Comparison of ENCODE assay signal across 10 cellular contexts in the genomic region with DNA sequence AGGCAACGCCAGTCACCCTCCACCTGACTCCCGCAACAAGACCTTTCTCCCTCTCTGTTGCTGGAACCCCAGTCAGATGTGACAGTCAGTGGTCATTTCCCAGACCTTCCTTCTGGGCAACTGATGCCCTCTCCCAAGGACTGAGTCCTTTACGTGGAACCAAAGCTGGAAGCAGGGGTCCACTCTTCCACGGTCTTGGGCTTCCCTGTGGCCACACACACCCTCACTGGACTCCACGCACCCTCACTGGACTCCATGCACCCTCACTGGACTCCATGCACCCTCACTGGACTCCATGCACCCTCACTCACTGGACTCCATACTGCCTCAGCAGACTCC. TPM values are rescaled to one million over a fixed set of nuclear protein-coding genes. Genes with fewer than 3 reads are reported as not detected.
DNase-seq lines count a peak whose midpoint lies in the region; ATAC-seq and TF ChIP-seq lines count a peak whose summit lies in the region.
"Had no signal": no experiment of that assay in that cellular context is flagged by ENCODE, and none has a peak within 500 bp of the region (broad histone marks: within the 10 kb centered on the region; RNA-seq: fewer than 3 reads in every experiment).

No MANE protein-coding gene starts in this region.

- TF ChIP-seq CTCF in activated CD8-positive, alpha-beta T cell treated with anti-CD3 and anti-CD28 coated beads for 36 hours (IDR thresholded peaks at IDR 0.05), result peak; percentile 18
- peak; percentile 61; the same call in 1 of the 2 replicates for TF ChIP-seq CTCF in PC-9 (conservative IDR thresholded peaks at IDR 0.05)
- TF ChIP-seq CTCF in fibroblast of lung (conservative IDR thresholded peaks at IDR 0.05 in 1 of 2, IDR thresholded peaks at IDR 0.05 in 1 of 2; ENCODE audit: low read depth in 1 of 2, low read length in 2 of 2), result no peak
- no peak for TF ChIP-seq CTCF in upper lobe of right lung (IDR thresholded peaks at IDR 0.05)

- H3K9me2 ChIP-seq in PC-9 (ENCODE audit: insufficient read depth), result no peaks in the 10 kb centered on the region

- H3K79me2 ChIP-seq in PC-9 (ENCODE audit: low read depth), result peaks cover 28% of the 10 kb centered on the region
- H3K79me2 ChIP-seq in fibroblast of lung (ENCODE audit: control insufficient read depth, insufficient read depth, low read length), result peaks cover 23% of the 10 kb centered on the region

- no TSS peak for BruUV-seq in PC-9 (replicated peaks; lab: Mats Ljungman, UMichigan)

- peaks cover 54% of the 10 kb centered on the region for H3F3A ChIP-seq in PC-9 (ENCODE audit: insufficient read depth, low read depth)

- H3K4me1 ChIP-seq in PC-9 (replicated peaks; ENCODE audit: insufficient read depth) (peaks cover 30% of the 10 kb centered on the region), fibroblast of lung (ENCODE audit: control insufficient read depth, extremely low read depth, insufficient read depth, low read length) (peaks cover 31% of the 10 kb centered on the region), upper lobe of right lung (peaks cover 30% of the 10 kb centered on the region)

- POLR2A ChIA-PET in activated CD8-positive, alpha-beta T cell treated with anti-CD3 and anti-CD28 coated beads for 36 hours (lab: Charles Lee), result interaction anchor here (1.3 to 7.5 kb wide), 8 partner anchors 9 to 252 kb away, joined by 3 to 82 read pairs (median 13); a partner anchor contains a TSS
- POLR2A ChIA-PET in activated CD8-positive, alpha-beta T cell treated with anti-CD3 and anti-CD28 coated beads, Interleukin-2, amount 10 ng/mL, durations not matched to agents 7 days and 5 days (lab: Charles Lee), result interaction anchor here (0.6 to 6.6 kb wide), 5 partner anchors 9 to 103 kb away, joined by 3 to 75 read pairs (median 8); no protein-coding TSS in a partner anchor
- POLR2A ChIA-PET in PC-9 (lab: Charles Lee; ENCODE audit: unreplicated experiment), result interaction anchor here (1.9 kb wide), 1 partner anchor 38 kb away, joined by 12 read pairs; no protein-coding TSS in a partner anchor

- H3K36me3 ChIP-seq in PC-9 (ENCODE audit: low read depth), result peaks cover 18% of the 10 kb centered on the region
- H3K36me3 ChIP-seq in fibroblast of lung (ENCODE audit: control insufficient read depth, insufficient read depth, low read length), result peaks cover 5% of the 10 kb centered on the region
- peaks cover 22% of the 10 kb centered on the region for H3K36me3 ChIP-seq in upper lobe of right lung

- no peaks in the 10 kb centered on the region for H3K27me3 Mint-ChIP-seq in activated CD8-positive, alpha-beta T cell treated with anti-CD3 and anti-CD28 coated beads for 36 hours
- peaks cover 1% of the 10 kb centered on the region for H3K27me3 Mint-ChIP-seq in activated CD8-positive, alpha-beta T cell treated with anti-CD3 and anti-CD28 coated beads, Interleukin-2, amount 10 ng/mL, durations not matched to agents 7 days and 5 days (ENCODE audit: low read depth)

- CTCF ChIA-PET in activated CD8-positive, alpha-beta T cell treated with anti-CD3 and anti-CD28 coated beads for 36 hours (lab: Charles Lee), result interaction anchor here (0.7 to 8.9 kb wide), 27 partner anchors 9 to 233 kb away, joined by 3 to 385 read pairs (median 6); no protein-coding TSS in a partner anchor
- CTCF ChIA-PET in activated CD8-positive, alpha-beta T cell treated with anti-CD3 and anti-CD28 coated beads, Interleukin-2, amount 10 ng/mL, durations not matched to agents 7 days and 5 days (lab: Charles Lee), result interaction anchor here (0.7 to 9.6 kb wide), 20 partner anchors 10 to 1207 kb away, joined by 3 to 648 read pairs (median 8); a partner anchor contains a TSS
- CTCF ChIA-PET in PC-9 (lab: Charles Lee), result interaction anchor here (0.6 to 3.2 kb wide), 6 partner anchors 35 to 102 kb away, joined by 3 to 32 read pairs (median 8); no protein-coding TSS in a partner anchor

- no peak overlapping the region for H3K9ac ChIP-seq in fibroblast of lung (ENCODE audit: insufficient read depth, low read length)
- H3K9ac ChIP-seq: KMS-11 had no signal

- H4K20me1 ChIP-seq in PC-9 (ENCODE audit: insufficient read depth) (peaks cover 34% of the 10 kb centered on the region), fibroblast of lung (ENCODE audit: control insufficient read depth, extremely low read depth, insufficient read depth, low read length) (no peaks in the 10 kb centered on the region)

- no peak overlapping the region for H2AFZ ChIP-seq in PC-9
- H2AFZ ChIP-seq in fibroblast of lung (ENCODE audit: low read length), result no peak overlapping the region

- H3K9me3 Mint-ChIP-seq in activated CD8-positive, alpha-beta T cell treated with anti-CD3 and anti-CD28 coated beads for 36 hours, result no peaks in the 10 kb centered on the region
- no peaks in the 10 kb centered on the region for H3K9me3 Mint-ChIP-seq in activated CD8-positive, alpha-beta T cell treated with anti-CD3 and anti-CD28 coated beads, Interleukin-2, amount 10 ng/mL, durations not matched to agents 7 days and 5 days (ENCODE audit: insufficient read depth)

- H3K4me2 ChIP-seq in PC-9 (no peak overlapping the region), fibroblast of lung (ENCODE audit: extremely low read depth, insufficient read depth, low read length) (no peak overlapping the region)
- H3K4me2 ChIP-seq: KMS-11 had no signal

- H3K4me3 ChIP-seq in PC-9 (no peak overlapping the region), fibroblast of lung (replicated peaks in 1 of 4; ENCODE audit: control extremely low read depth in 1 of 4, insufficient read depth in 1 of 4, low read depth in 3 of 4, low read length in 4 of 4) (no peak overlapping the region), upper lobe of right lung (no peak overlapping the region)

- H3K36me3 Mint-ChIP-seq in activated CD8-positive, alpha-beta T cell treated with anti-CD3 and anti-CD28 coated beads for 36 hours (ENCODE audit: low read depth), result peaks cover 29% of the 10 kb centered on the region
- H3K36me3 Mint-ChIP-seq in activated CD8-positive, alpha-beta T cell treated with anti-CD3 and anti-CD28 coated beads, Interleukin-2, amount 10 ng/mL, durations not matched to agents 7 days and 5 days (ENCODE audit: low read depth), result peaks cover 35% of the 10 kb centered on the region

- no peak for ATAC-seq in activated CD8-positive, alpha-beta T cell treated with anti-CD3 and anti-CD28 coated beads for 36 hours
- no peak for ATAC-seq in activated CD8-positive, alpha-beta T cell treated with anti-CD3 and anti-CD28 coated beads, Interleukin-2, amount 10 ng/mL, durations not matched to agents 7 days and 5 days
- ATAC-seq in HG03460 (IDR thresholded peaks at IDR 0.05; ENCODE audit: unreplicated experiment) (no peak), upper lobe of right lung (no peak)

- peaks cover 35% of the 10 kb centered on the region for H3K4me1 Mint-ChIP-seq in activated CD8-positive, alpha-beta T cell treated with anti-CD3 and anti-CD28 coated beads for 36 hours (ENCODE audit: low read depth)
- peaks cover 35% of the 10 kb centered on the region for H3K4me1 Mint-ChIP-seq in activated CD8-positive, alpha-beta T cell treated with anti-CD3 and anti-CD28 coated beads, Interleukin-2, amount 10 ng/mL, durations not matched to agents 7 days and 5 days (ENCODE audit: low read depth)

- no peak overlapping the region for H3K27ac Mint-ChIP-seq in activated CD8-positive, alpha-beta T cell treated with anti-CD3 and anti-CD28 coated beads for 36 hours
- no peak overlapping the region for H3K27ac Mint-ChIP-seq in activated CD8-positive, alpha-beta T cell treated with anti-CD3 and anti-CD28 coated beads, Interleukin-2, amount 10 ng/mL, durations not matched to agents 7 days and 5 days

- intact Hi-C loops in activated CD8-positive, alpha-beta T cell treated with anti-CD3 and anti-CD28 coated beads for 36 hours (cut with micrococcal nuclease), result loop anchor here (1.0 to 2.0 kb wide), 2 partner anchors 38 to 103 kb away; no protein-coding TSS in a partner anchor
- intact Hi-C loops in PC-9 (cut with micrococcal nuclease; ENCODE audit: unreplicated experiment), result loop anchor here (1.0 to 10.0 kb wide), 4 partner anchors 38 to 251 kb away; a partner anchor contains a TSS
- intact Hi-C loops in upper lobe of right lung (cut with DNase I), result no loop called here

- H3K9me3 ChIP-seq in PC-9 (ENCODE audit: insufficient read depth, low read depth), result no peaks in the 10 kb centered on the region
- no peaks in the 10 kb centered on the region for H3K9me3 ChIP-seq in fibroblast of lung (ENCODE audit: control insufficient read depth, insufficient read depth, low read depth, low read length)
- no peaks in the 10 kb centered on the region for H3K9me3 ChIP-seq in upper lobe of right lung

- H3K27me3 ChIP-seq in PC-9 (ENCODE audit: insufficient read depth, low read depth) (no peaks in the 10 kb centered on the region), fibroblast of lung (ENCODE audit: control insufficient read depth, insufficient read depth, low read length) (no peaks in the 10 kb centered on the region), upper lobe of right lung (no peaks in the 10 kb centered on the region)

- no peak for DNase-seq in activated CD8-positive, alpha-beta T cell treated with anti-CD3 and anti-CD28 coated beads for 36 hours
- no peak for DNase-seq in activated CD8-positive, alpha-beta T cell treated with anti-CD3 and anti-CD28 coated beads, Interleukin-2, amount 10 ng/mL, durations not matched to agents 7 days and 5 days
- DNase-seq in PC-9, result no peak
- DNase-seq in fibroblast of lung (ENCODE audit: low read depth in 2 of 2), result no peak
- no peak for DNase-seq in upper lobe of right lung
- no peak for DNase-seq in activated CD4-positive, CD25-positive, alpha-beta regulatory T cell treated with anti-CD3 and anti-CD28 coated beads, Interleukin-2, amount 50 U/mL, for 72 hours
- DNase-seq: NCI-H2081 treated with DMSO at 0.1 percent for 48 hours had no signal

- H3K27ac ChIP-seq in PC-9 (no peak overlapping the region), fibroblast of lung (ENCODE audit: insufficient read depth, low read length) (peak overlapping the region; percentile 58), temporal lobe (ENCODE audit: low read depth, low read length) (peak overlapping the region; percentile 27), upper lobe of right lung (no peak overlapping the region)

- H3K4me3 Mint-ChIP-seq in activated CD8-positive, alpha-beta T cell treated with anti-CD3 and anti-CD28 coated beads for 36 hours, result no peak overlapping the region
- H3K4me3 Mint-ChIP-seq in activated CD8-positive, alpha-beta T cell treated with anti-CD3 and anti-CD28 coated beads, Interleukin-2, amount 10 ng/mL, durations not matched to agents 7 days and 5 days, result no peak overlapping the region

RNA-seq across cellular contexts. Expression of a gene that starts 7.1 kb away (rescaled TPM):
- 1,000 to 10,000 TPM; 2,463 to 2,468 TPM for total RNA-seq in activated CD8-positive, alpha-beta T cell treated with anti-CD3 and anti-CD28 coated beads for 36 hours
- total RNA-seq in activated CD8-positive, alpha-beta T cell treated with anti-CD3 and anti-CD28 coated beads, Interleukin-2, amount 10 ng/mL, durations not matched to agents 7 days and 5 days, result 1,000 to 10,000 TPM; 1,769 to 1,842 TPM
- total RNA-seq in PC-9 (2021), result 1,200 and 1,260 TPM in 2 replicates
- 481 and 664 TPM in 2 replicates for total RNA-seq in fibroblast of lung
- polyA plus RNA-seq in fibroblast of lung, result 650 and 1,032 TPM in 2 replicates
- polyA plus RNA-seq in fibroblast of lung (2012), result 819 and 1,107 TPM in 2 replicates
- 34.8 and 35.0 TPM in 2 replicates for polyA minus RNA-seq in fibroblast of lung (ENCODE audit: low replicate concordance)
- total RNA-seq in temporal lobe, result 458 TPM
- 744 TPM for total RNA-seq in upper lobe of right lung

Comparison
In these comparisons a context has a peak if more than half of its experiments do, and no peak if none do; other contexts are left out.
1. CTCF ChIP-seq: peak in activated CD8-positive, alpha-beta T cell treated with anti-CD3 and anti-CD28 coated beads for 36 hours (single experiment) and PC-9 (single experiment); none in fibroblast of lung (0 of 2) and upper lobe of right lung (single experiment).
2. H3K27ac ChIP-seq: peak in fibroblast of lung (single experiment) and temporal lobe (single experiment); none in PC-9 (single experiment) and upper lobe of right lung (single experiment).